In the genomic region with DNA sequence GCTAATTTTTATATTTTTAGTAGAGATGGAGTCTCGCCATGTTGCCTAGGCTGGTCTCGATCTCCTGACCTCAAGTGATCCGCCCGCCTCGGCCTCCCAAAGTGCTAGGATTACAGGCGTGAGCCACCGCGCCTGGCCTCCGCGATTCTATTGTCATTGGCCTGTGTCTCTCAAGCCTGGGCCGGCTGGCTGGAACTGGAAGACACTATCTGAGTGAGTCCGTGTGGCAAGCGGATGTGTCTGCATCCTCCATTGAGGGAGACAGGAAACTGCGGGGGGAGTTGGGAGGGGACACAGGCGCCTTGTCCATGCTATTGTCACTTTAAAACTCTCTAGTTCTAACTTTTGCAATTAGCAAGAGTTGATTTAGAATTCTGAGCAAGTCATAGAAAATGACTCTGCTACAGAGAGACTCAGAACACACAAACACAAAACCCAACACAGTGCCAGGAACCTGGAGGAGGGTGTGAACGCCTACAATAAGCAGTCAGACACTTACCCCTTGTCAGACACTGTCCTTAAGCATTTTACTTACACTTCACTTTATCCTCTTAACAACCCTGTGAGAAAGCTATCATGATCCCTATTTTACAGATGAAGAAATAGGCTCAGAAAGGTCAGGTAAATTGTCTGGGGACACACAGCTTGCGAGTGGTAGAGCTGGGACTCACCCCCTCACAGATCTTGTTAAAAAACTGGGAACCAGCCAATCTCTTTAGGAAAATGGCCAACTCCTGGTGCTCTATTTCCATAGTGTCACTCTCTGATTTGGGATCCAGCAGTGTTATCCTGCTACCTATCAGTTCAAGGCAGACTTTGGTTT, we compare ENCODE assay signal across 8 cellular contexts.
A peak's percentile ranks its signal among the peaks of the same experiment; 100 is the strongest.
DNase-seq lines count a peak whose midpoint lies in the region; ATAC-seq lines count a peak whose summit lies in the region.

No MANE protein-coding gene starts in this region.

- ATAC-seq in GM21737 (IDR thresholded peaks at IDR 0.05; ENCODE audit: unreplicated experiment) (no peak), GM19467 (IDR thresholded peaks at IDR 0.05; ENCODE audit: unreplicated experiment) (no peak)

- DNase-seq in KBM-7 = peak; percentile 80
- DNase-seq in activated gamma-delta T cell treated with anti-CD3 and anti-CD28 coated beads, Interleukin-2, amount 50 U/mL, for 16 hours (ENCODE audit: low read depth) = peak; percentile 20
- peak; percentile 52 for DNase-seq in inferior parietal cortex (ENCODE audit: extremely low spot score)
- peak; percentile 34 for DNase-seq in stimulated activated naive CD4-positive, alpha-beta T cell treated with Interleukin-2 at 50 U/mL for 16 hours (lab: John Stamatoyannopoulos, UW)
- DNase-seq in NCI-H1105 (lab: John Stamatoyannopoulos, UW) = no peak
- no peak for DNase-seq in NCI-H2107 (lab: John Stamatoyannopoulos, UW)

- in situ Hi-C loops in KBM-7 (cut with MboI; ENCODE audit: low pct_unique_long_range_greater_than_20kb, low sequenced_read_pairs) = loop anchor here (10.0 kb wide), 1 partner anchor 93 kb away; no protein-coding TSS in a partner anchor

Comparison
In these comparisons a context has a peak if more than half of its experiments do, and no peak if none do; other contexts are left out.
1. DNase-seq: peak in KBM-7 (single experiment), activated gamma-delta T cell treated with anti-CD3 and anti-CD28 coated beads, Interleukin-2, amount 50 U/mL, for 16 hours (single experiment), inferior parietal cortex (single experiment) and stimulated activated naive CD4-positive, alpha-beta T cell treated with Interleukin-2 at 50 U/mL for 16 hours (single experiment); none in NCI-H1105 (single experiment) and NCI-H2107 (single experiment).